In the genomic region with DNA sequence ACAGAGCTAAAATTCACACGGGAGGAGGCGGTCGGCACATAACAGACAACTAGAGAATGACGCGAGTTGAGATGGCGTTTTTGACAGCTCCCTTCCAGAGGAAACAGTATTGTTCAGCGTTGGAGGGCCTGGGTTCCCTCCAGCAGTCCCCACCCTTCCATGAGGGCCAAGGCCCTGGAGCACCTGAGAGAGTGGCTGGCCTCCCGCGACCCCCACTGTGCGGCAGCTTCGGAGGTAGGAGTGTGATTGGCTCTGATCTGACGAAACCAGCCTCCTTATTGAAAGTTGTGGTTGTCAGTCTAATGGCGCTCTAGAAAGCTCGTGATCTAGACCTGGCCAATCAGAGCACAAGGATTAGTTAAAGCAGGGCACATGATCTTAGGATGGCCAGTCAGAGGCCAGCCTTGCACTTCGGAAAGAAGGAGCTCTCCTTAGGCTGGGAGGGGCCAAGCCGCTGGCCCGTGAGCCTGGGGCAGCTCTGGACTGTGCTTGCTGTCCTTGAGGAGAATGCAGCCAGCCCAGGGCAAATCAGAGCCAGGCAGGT, we compare ENCODE assay signal across 1 cellular context.
TF ChIP-seq lines count a peak whose summit lies in the region.

No MANE protein-coding gene starts in this region.

TF ChIP-seq in GM23338, 12 proteins besides CTCF, POLR2A, EP300 and RAD21:
- TF ChIP-seq POLR2AphosphoS5 (IDR thresholded peaks at IDR 0.05; ENCODE audit: low read depth) (no peak), ZNF462 (CRISPR knock-in tag; IDR thresholded peaks at IDR 0.05) (no peak), EZH2 (IDR thresholded peaks at IDR 0.05; ENCODE audit: low read depth, unreplicated experiment) (no peak), ZNF114 (CRISPR knock-in tag; IDR thresholded peaks at IDR 0.05) (no peak), NANOG (IDR thresholded peaks at IDR 0.05; ENCODE audit: borderline replicate concordance) (no peak)
- TF ChIP-seq, protein P1, sequence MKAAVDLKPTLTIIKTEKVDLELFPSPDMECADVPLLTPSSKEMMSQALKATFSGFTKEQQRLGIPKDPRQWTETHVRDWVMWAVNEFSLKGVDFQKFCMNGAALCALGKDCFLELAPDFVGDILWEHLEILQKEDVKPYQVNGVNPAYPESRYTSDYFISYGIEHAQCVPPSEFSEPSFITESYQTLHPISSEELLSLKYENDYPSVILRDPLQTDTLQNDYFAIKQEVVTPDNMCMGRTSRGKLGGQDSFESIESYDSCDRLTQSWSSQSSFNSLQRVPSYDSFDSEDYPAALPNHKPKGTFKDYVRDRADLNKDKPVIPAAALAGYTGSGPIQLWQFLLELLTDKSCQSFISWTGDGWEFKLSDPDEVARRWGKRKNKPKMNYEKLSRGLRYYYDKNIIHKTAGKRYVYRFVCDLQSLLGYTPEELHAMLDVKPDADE (IDR thresholded peaks at IDR 0.05), result no peak
- TF ChIP-seq, protein P2, sequence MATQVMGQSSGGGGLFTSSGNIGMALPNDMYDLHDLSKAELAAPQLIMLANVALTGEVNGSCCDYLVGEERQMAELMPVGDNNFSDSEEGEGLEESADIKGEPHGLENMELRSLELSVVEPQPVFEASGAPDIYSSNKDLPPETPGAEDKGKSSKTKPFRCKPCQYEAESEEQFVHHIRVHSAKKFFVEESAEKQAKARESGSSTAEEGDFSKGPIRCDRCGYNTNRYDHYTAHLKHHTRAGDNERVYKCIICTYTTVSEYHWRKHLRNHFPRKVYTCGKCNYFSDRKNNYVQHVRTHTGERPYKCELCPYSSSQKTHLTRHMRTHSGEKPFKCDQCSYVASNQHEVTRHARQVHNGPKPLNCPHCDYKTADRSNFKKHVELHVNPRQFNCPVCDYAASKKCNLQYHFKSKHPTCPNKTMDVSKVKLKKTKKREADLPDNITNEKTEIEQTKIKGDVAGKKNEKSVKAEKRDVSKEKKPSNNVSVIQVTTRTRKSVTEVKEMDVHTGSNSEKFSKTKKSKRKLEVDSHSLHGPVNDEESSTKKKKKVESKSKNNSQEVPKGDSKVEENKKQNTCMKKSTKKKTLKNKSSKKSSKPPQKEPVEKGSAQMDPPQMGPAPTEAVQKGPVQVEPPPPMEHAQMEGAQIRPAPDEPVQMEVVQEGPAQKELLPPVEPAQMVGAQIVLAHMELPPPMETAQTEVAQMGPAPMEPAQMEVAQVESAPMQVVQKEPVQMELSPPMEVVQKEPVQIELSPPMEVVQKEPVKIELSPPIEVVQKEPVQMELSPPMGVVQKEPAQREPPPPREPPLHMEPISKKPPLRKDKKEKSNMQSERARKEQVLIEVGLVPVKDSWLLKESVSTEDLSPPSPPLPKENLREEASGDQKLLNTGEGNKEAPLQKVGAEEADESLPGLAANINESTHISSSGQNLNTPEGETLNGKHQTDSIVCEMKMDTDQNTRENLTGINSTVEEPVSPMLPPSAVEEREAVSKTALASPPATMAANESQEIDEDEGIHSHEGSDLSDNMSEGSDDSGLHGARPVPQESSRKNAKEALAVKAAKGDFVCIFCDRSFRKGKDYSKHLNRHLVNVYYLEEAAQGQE (IDR thresholded peaks at IDR 0.05; ENCODE audit: unreplicated experiment), result no peak
